ENCODE assay signal across 1 cellular context in genomic region chr2:27495840-27496356, GRCh38.
A peak's percentile ranks its signal among the peaks of the same experiment; 100 is the strongest.
TF ChIP-seq lines count a peak whose summit lies in the region.

No MANE protein-coding gene starts in this region.

TF ChIP-seq in HepG2, 621 proteins besides CTCF, POLR2A, EP300 and RAD21 (continued from another document):
- TF ChIP-seq FOXA3 (CRISPR knock-in tag; IDR thresholded peaks at IDR 0.05) = peak; percentile 84; the same call in 1 of the 2 replicates
- peak; percentile 37; the same call in 1 of the 2 replicates for TF ChIP-seq AFF4 (CRISPR knock-in tag; IDR thresholded peaks at IDR 0.05)
- TF ChIP-seq NAIF1 (CRISPR knock-in tag; IDR thresholded peaks at IDR 0.05; ENCODE audit: borderline replicate concordance) = no peak
- TF ChIP-seq RELA (CRISPR knock-in tag; IDR thresholded peaks at IDR 0.05) = no peak
- 0 out of 2 replicates have a peak, but pooled peaks have one; percentile 79 for TF ChIP-seq ZNF7 (CRISPR knock-in tag; IDR thresholded peaks at IDR 0.05)
- 0 out of 2 replicates have a peak, but pooled peaks have one; percentile 36 for TF ChIP-seq ZBTB43 (CRISPR knock-in tag; conservative IDR thresholded peaks at IDR 0.05)
- TF ChIP-seq BATF2 (CRISPR knock-in tag; IDR thresholded peaks at IDR 0.05) = peak; percentile 51; the same call in 1 of the 2 replicates
- peak; percentile 90 for TF ChIP-seq CEBPB (IDR thresholded peaks at IDR 0.05; ENCODE audit: borderline replicate concordance, low read depth, low read length)
- peak; percentile 86 for TF ChIP-seq CEBPG (CRISPR knock-in tag; IDR thresholded peaks at IDR 0.05)
- TF ChIP-seq ZNF768 (CRISPR knock-in tag; IDR thresholded peaks at IDR 0.05) = peak; percentile 95; the same call in 1 of the 2 replicates
- peak; percentile 84; the same call in 1 of the 2 replicates for TF ChIP-seq FOXP1 (IDR thresholded peaks at IDR 0.05)
- peak; percentile 79 for TF ChIP-seq FOXP1 (CRISPR knock-in tag; IDR thresholded peaks at IDR 0.05)
- TF ChIP-seq KDM1A (CRISPR knock-in tag; IDR thresholded peaks at IDR 0.05) = peak; percentile 97
- TF ChIP-seq ATF7 (IDR thresholded peaks at IDR 0.05) = peak; percentile 47; the same call in 1 of the 2 replicates
- no peak for TF ChIP-seq ATF7 (CRISPR knock-in tag; IDR thresholded peaks at IDR 0.05)
- TF ChIP-seq REXO4 (CRISPR knock-in tag; IDR thresholded peaks at IDR 0.05; ENCODE audit: borderline replicate concordance) = no peak
- TF ChIP-seq HOXA5 (CRISPR knock-in tag; IDR thresholded peaks at IDR 0.05) = peak; percentile 69
- TF ChIP-seq ISL2 (CRISPR knock-in tag; IDR thresholded peaks at IDR 0.05) = 0 out of 2 replicates have a peak, but pooled peaks have one; percentile 59
- peak; percentile 87; the same call in 1 of the 2 replicates for TF ChIP-seq CC2D1A (CRISPR knock-in tag; IDR thresholded peaks at IDR 0.05)
- peak; percentile 22; the same call in 1 of the 2 replicates for TF ChIP-seq TGIF2 (CRISPR knock-in tag; IDR thresholded peaks at IDR 0.05)
- no peak for TF ChIP-seq NPAS2 (CRISPR knock-in tag; IDR thresholded peaks at IDR 0.05; ENCODE audit: borderline replicate concordance)
- no peak for TF ChIP-seq IRX3 (CRISPR knock-in tag; IDR thresholded peaks at IDR 0.05; ENCODE audit: borderline replicate concordance, low read depth)
- TF ChIP-seq ADNP (CRISPR knock-in tag; IDR thresholded peaks at IDR 0.05) = peak; percentile 79; the same call in 1 of the 2 replicates
- peak; percentile 42; the same call in 1 of the 2 replicates for TF ChIP-seq NFIC (IDR thresholded peaks at IDR 0.05; ENCODE audit: low read length)
- TF ChIP-seq ZNF576 (CRISPR knock-in tag; IDR thresholded peaks at IDR 0.05) = no peak
- TF ChIP-seq ZNF3 (CRISPR knock-in tag; IDR thresholded peaks at IDR 0.05) = peak; percentile 78
- peak; percentile 50; the same call in 1 of the 2 replicates for TF ChIP-seq TBX3 (IDR thresholded peaks at IDR 0.05; ENCODE audit: borderline replicate concordance)
- 0 out of 2 replicates have a peak, but pooled peaks have one; percentile 66 for TF ChIP-seq ATF3 (CRISPR knock-in tag; IDR thresholded peaks at IDR 0.05)
- TF ChIP-seq PPARG (CRISPR knock-in tag; conservative IDR thresholded peaks at IDR 0.05) = 0 out of 2 replicates have a peak, but pooled peaks have one; percentile 14
- no peak for TF ChIP-seq PCBP1 (IDR thresholded peaks at IDR 0.05; ENCODE audit: borderline replicate concordance, low read depth, low read length)
- TF ChIP-seq SKI (IDR thresholded peaks at IDR 0.05; ENCODE audit: partially characterized antibody) = peak; percentile 77
- TF ChIP-seq ZFP36 (IDR thresholded peaks at IDR 0.05; ENCODE audit: borderline replicate concordance, low read depth, low read length, partially characterized antibody) = peak; percentile 90
- 0 out of 2 replicates have a peak, but pooled peaks have one; percentile 58 for TF ChIP-seq DNMT3B (CRISPR knock-in tag; conservative IDR thresholded peaks at IDR 0.05)
- 0 out of 2 replicates have a peak, but pooled peaks have one; percentile 22 for TF ChIP-seq SP140L (CRISPR knock-in tag; IDR thresholded peaks at IDR 0.05; ENCODE audit: borderline replicate concordance)
- TF ChIP-seq ARID3A (IDR thresholded peaks at IDR 0.05; ENCODE audit: low read depth, low read length) = peak; percentile 6; the same call in 1 of the 2 replicates
